Comparison of ENCODE assay signal across 2 cellular contexts in genomic region chr7:96061844-96062243, GRCh38.
TF ChIP-seq lines count a peak whose summit lies in the region.

No MANE protein-coding gene starts in this region.

TF ChIP-seq in HepG2, 621 proteins besides CTCF, POLR2A, EP300 and RAD21 (continued from another document):
- TF ChIP-seq FOXO4 (CRISPR knock-in tag; conservative IDR thresholded peaks at IDR 0.05) (no peak), ZBTB7B (CRISPR knock-in tag; IDR thresholded peaks at IDR 0.05) (no peak), SALL1 (CRISPR knock-in tag; IDR thresholded peaks at IDR 0.05) (no peak), CCAR2 (optimal IDR thresholded peaks at IDR 0.05; ENCODE audit: low read depth, low read length) (no peak), MLLT10 (CRISPR knock-in tag; IDR thresholded peaks at IDR 0.05) (no peak), BRD4 (CRISPR knock-in tag; IDR thresholded peaks at IDR 0.05) (no peak), ZFP36L1 (CRISPR knock-in tag; IDR thresholded peaks at IDR 0.05) (no peak), SNAPC4 (CRISPR knock-in tag; IDR thresholded peaks at IDR 0.05) (no peak)

TF ChIP-seq in WTC11, 78 proteins besides CTCF, POLR2A, EP300 and RAD21 (continued from another document):
- TF ChIP-seq SMAD3 (CRISPR knock-in tag; IDR thresholded peaks at IDR 0.05; ENCODE audit: borderline replicate concordance) = no peak
